In the genomic region with DNA sequence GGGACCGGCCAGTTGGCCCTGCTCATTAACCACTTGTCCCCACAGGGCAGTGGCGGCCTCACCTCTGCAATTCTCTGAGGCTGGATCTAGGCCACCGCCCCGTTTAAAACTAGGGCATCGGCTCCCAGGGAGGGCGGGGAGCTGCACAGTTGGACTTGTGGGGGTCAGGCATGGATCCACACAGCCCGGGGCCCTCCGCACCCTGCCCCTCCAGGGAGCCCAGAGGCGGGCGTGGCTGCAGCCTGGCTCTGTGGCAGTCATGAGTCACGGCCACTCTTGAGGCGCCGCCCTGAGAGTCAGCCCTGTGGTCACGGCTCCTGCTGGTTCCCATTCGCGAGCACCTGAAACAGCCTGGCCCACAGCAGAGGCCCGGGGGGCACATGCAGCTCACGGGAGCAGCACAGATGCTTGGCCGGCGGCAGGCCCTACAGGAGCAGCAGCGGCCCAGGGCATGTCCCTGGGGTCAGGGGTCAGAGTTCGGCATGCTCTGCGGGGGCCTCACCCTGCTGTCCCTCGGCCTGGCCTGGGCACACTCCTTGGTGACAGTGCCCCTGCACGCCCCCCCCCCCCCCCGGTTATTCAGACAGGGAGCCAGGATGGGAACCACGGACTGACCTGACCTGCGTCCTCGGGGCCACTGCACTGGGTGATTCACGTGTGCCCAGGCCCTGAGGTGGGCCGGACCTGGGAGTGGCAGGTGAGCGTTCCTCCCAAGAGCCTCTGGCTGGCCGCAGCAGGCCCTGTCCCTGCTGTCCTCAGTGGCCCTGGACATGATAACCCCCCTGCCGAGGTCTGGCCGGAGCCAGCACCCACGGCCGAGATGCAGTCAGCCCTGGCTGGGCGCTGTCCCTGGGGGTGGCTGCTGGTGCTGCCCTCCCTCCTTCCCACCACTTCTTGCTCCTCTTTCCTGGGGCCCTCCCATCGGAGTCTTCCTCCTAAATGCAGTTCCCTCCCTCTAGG, we compare ENCODE assay signal across 10 cellular contexts. TPM values are rescaled to one million over a fixed set of nuclear protein-coding genes. Genes with fewer than 3 reads are reported as not detected.
A peak's percentile ranks its signal among the peaks of the same experiment; 100 is the strongest.
DNase-seq lines count a peak whose midpoint lies in the region; ATAC-seq, FAIRE-seq and TF ChIP-seq lines count a peak whose summit lies in the region.
"Had no signal": no experiment of that assay in that cellular context is flagged by ENCODE, and none has a peak within 500 bp of the region (broad histone marks: within the 10 kb centered on the region; RNA-seq: fewer than 3 reads in every experiment).

No MANE protein-coding gene starts in this region.

- no peak for FAIRE-seq in K562 (lab: Jason Lieb, UNC)

- peaks cover 96% of the 10 kb centered on the region for H3K79me2 ChIP-seq in K562 (ENCODE audit: control insufficient read depth, insufficient read depth, low read length)

- POLR2A ChIA-PET in K562 (lab: Yijun Ruan, JAX): interaction anchor here (1.1 kb wide), 1 partner anchor 18 kb away, joined by 4 read pairs; no protein-coding TSS in a partner anchor

- no peak for TF ChIP-seq RAD21 in K562 (CRISPR knock-in tag; conservative IDR thresholded peaks at IDR 0.05 in 1 of 2, IDR thresholded peaks at IDR 0.05 in 1 of 2)

- H3K27me3 ChIP-seq in HUES6 (ENCODE audit: control insufficient read depth, insufficient read depth, low read length) (no peaks in the 10 kb centered on the region), K562 (ENCODE audit: control insufficient read depth in 2 of 2, insufficient read depth in 2 of 2, low read length in 2 of 2) (no peaks in the 10 kb centered on the region), lower lobe of right lung (ENCODE audit: low read depth) (no peaks in the 10 kb centered on the region)

- intact Hi-C loops in CD14-positive monocyte (cut with micrococcal nuclease): no loop called here
- intact Hi-C loops in K562 (cut with micrococcal nuclease): no loop called here
- intact Hi-C loops in lower lobe of right lung (cut with DNase I): no loop called here

- ATAC-seq in K562: peak; percentile 72
- ATAC-seq in lower lobe of right lung: peak; percentile 43 to 74
- ATAC-seq: T-cell had no signal

- no peak for TF ChIP-seq EP300 in K562 (IDR thresholded peaks at IDR 0.05; ENCODE audit: low read length)

- 0 out of 2 replicates have a peak overlapping the region, but pooled peaks have one; percentile 30 for H3K27ac ChIP-seq in HUES6 (ENCODE audit: low read depth, low read length)
- H3K27ac ChIP-seq in K562 (ENCODE audit: extremely low read depth, low read depth, low read length): no peak overlapping the region; the same call in 2 of the 3 replicates
- no peak overlapping the region for H3K27ac ChIP-seq in lower lobe of right lung

- H2AFZ ChIP-seq in K562 (ENCODE audit: low read depth, low read length): no peak overlapping the region

- no peak overlapping the region for H3K4me3 Mint-ChIP-seq in CD14-positive monocyte
- H3K4me3 Mint-ChIP-seq: activated naive CD4-positive, alpha-beta T cell treated with anti-CD3 and anti-CD28 coated beads, Interleukin-2, amount 10 ng/mL, durations not matched to agents 7 days and 5 days; T-cell had no signal

- peaks cover 7% of the 10 kb centered on the region for H3K9me1 ChIP-seq in K562 (ENCODE audit: control insufficient read depth, insufficient read depth, low read length)

- TF ChIP-seq CTCF in CD14-positive monocyte (IDR thresholded peaks at IDR 0.05): no peak
- no peak for TF ChIP-seq CTCF in K562 (IDR thresholded peaks at IDR 0.05 in 2 of 3, conservative IDR thresholded peaks at IDR 0.05 in 1 of 3; ENCODE audit: insufficient read depth in 2 of 3, low read depth in 1 of 3, low read length in 3 of 3)
- TF ChIP-seq CTCF in lower lobe of right lung (IDR thresholded peaks at IDR 0.05): no peak
- TF ChIP-seq CTCF in GM13976 (IDR thresholded peaks at IDR 0.05; ENCODE audit: borderline replicate concordance, control extremely low read depth, extremely low read depth, insufficient read depth, missing control alignments): no peak

- TF ChIP-seq POLR2A in K562 (conservative IDR thresholded peaks at IDR 0.05): no peak

- H3K9me3 Mint-ChIP-seq in CD14-positive monocyte: no peaks in the 10 kb centered on the region
- H3K9me3 Mint-ChIP-seq: activated naive CD4-positive, alpha-beta T cell treated with anti-CD3 and anti-CD28 coated beads, Interleukin-2, amount 10 ng/mL, durations not matched to agents 7 days and 5 days; T-cell had no signal

- H3K36me3 Mint-ChIP-seq in CD14-positive monocyte: peaks cover 19 to 31% of the 10 kb centered on the region in 2 donors
- H3K36me3 Mint-ChIP-seq: activated naive CD4-positive, alpha-beta T cell treated with anti-CD3 and anti-CD28 coated beads, Interleukin-2, amount 10 ng/mL, durations not matched to agents 7 days and 5 days; T-cell had no signal

- peak overlapping the region in 5 of 7 donors; percentile 25 to 79 (median 65) for H3K27ac Mint-ChIP-seq in CD14-positive monocyte
- H3K27ac Mint-ChIP-seq: activated naive CD4-positive, alpha-beta T cell treated with anti-CD3 and anti-CD28 coated beads, Interleukin-2, amount 10 ng/mL, durations not matched to agents 7 days and 5 days; T-cell had no signal

- in situ Hi-C loops in K562 (cut with MboI): no loop called here
- in situ Hi-C loops in GM13976 (cut with MboI; ENCODE audit: low sequenced_read_pairs, unreplicated experiment): no loop called here

- DNase-seq in CD14-positive monocyte (ENCODE audit: low spot score) (no peak), K562 (ENCODE audit: extremely low read depth in 1 of 4, low spot score in 3 of 4) (peak; percentile 50 to 67 (median 60)), lower lobe of right lung (no peak), superior temporal gyrus (ENCODE audit: extremely low spot score) (no peak), GM13976 (ENCODE audit: low spot score) (no peak), NCI-H748 (lab: John Stamatoyannopoulos, UW; ENCODE audit: unreplicated experiment) (no peak), D341Med (ENCODE audit: low spot score) (no peak)
- DNase-seq: activated naive CD4-positive, alpha-beta T cell treated with anti-CD3 and anti-CD28 coated beads, Interleukin-2, amount 10 ng/mL, durations not matched to agents 7 days and 5 days; T-cell had no signal

- WGBS in K562 (ENCODE audit: insufficient coverage, low coverage, missing lambda C conversion rate): 79% methylated on average over 35 of the region's 39 CpGs

- peaks cover 6% of the 10 kb centered on the region; the same call in 1 of the 2 replicates for H4K20me1 ChIP-seq in K562 (replicated peaks; ENCODE audit: control insufficient read depth, insufficient read depth, low read length)

- H3K36me3 ChIP-seq in HUES6 (ENCODE audit: control insufficient read depth, insufficient read depth, low read length) (peaks cover 14% of the 10 kb centered on the region), K562 (ENCODE audit: control insufficient read depth, insufficient read depth, low read length) (peaks cover 67% of the 10 kb centered on the region; the same call in 1 of the 3 replicates), lower lobe of right lung (peaks cover 21% of the 10 kb centered on the region)

- H3K27me3 Mint-ChIP-seq in CD14-positive monocyte (ENCODE audit: low read depth in 3 of 3): no peaks in the 10 kb centered on the region
- H3K27me3 Mint-ChIP-seq: activated naive CD4-positive, alpha-beta T cell treated with anti-CD3 and anti-CD28 coated beads, Interleukin-2, amount 10 ng/mL, durations not matched to agents 7 days and 5 days; T-cell had no signal

- no peak overlapping the region for H3K4me3 ChIP-seq in HUES6 (ENCODE audit: low read depth, low read length)
- H3K4me3 ChIP-seq in K562: no peak overlapping the region
- no peak overlapping the region for H3K4me3 ChIP-seq in lower lobe of right lung

- no peak overlapping the region for H3K4me2 ChIP-seq in K562 (ENCODE audit: insufficient read depth, low read length)

- H3K9me3 ChIP-seq in HUES6 (ENCODE audit: control insufficient read depth, insufficient read depth, low read depth, low read length): no peaks in the 10 kb centered on the region
- no peaks in the 10 kb centered on the region for H3K9me3 ChIP-seq in K562 (replicated peaks; ENCODE audit: control insufficient read depth, insufficient read depth, low read depth, low read length)
- no peaks in the 10 kb centered on the region for H3K9me3 ChIP-seq in lower lobe of right lung

- H3K9ac ChIP-seq in HUES6 (ENCODE audit: low read length) (no peak overlapping the region), K562 (ENCODE audit: insufficient read depth in 1 of 2, low read depth in 2 of 2, low read length in 2 of 2) (peak overlapping the region in 1 of 2 experiments; percentile 88; a peak in 3 of 4 replicates)

- BruUV-seq in K562 (replicated peaks; lab: Mats Ljungman, UMichigan): no TSS peak

- H3K4me1 ChIP-seq in HUES6 (ENCODE audit: control insufficient read depth, insufficient read depth, low read length) (peaks cover 5% of the 10 kb centered on the region; the same call in 1 of the 2 replicates), K562 (replicated peaks in 1 of 2; ENCODE audit: control insufficient read depth in 2 of 2, insufficient read depth in 2 of 2, low read length in 2 of 2) (peaks cover 2 to 80% of the 10 kb centered on the region in 2 experiments; a peak in 3 of 5 replicates), lower lobe of right lung (peaks cover 7% of the 10 kb centered on the region)

- CTCF ChIA-PET in K562 (lab: Yijun Ruan, JAX; ENCODE audit: low intra/inter-chr PET ratio): no interaction called here

- H3K4me1 Mint-ChIP-seq in CD14-positive monocyte: peaks cover 4% of the 10 kb centered on the region
- H3K4me1 Mint-ChIP-seq: activated naive CD4-positive, alpha-beta T cell treated with anti-CD3 and anti-CD28 coated beads, Interleukin-2, amount 10 ng/mL, durations not matched to agents 7 days and 5 days had no signal

RNA-seq across cellular contexts. Expression of a gene that starts 8.2 kb away (rescaled TPM):
- polyA plus RNA-seq in CD14-positive monocyte (1 to 10 TPM; 3.4 to 3.9 TPM), K562 (2011; rRNA removed) (14.2 and 20.5 TPM in 2 replicates), K562 (2014; fragmentation: Illumina TruSeq; extraction: Trizol) (4.9 and 23.2 TPM in 2 replicates), K562 (2014; fragmentation: Nextera tagmentation; extraction: Ambion mirVana) (under 1 TPM; 0.62 to 0.77 TPM), K562 (2014; rRNA removed) (50.2 and 52.3 TPM in 2 replicates)
- 95.0 and 335 TPM in 2 replicates for total RNA-seq in K562 (2011; cell fraction: chromatin; rRNA removed; ENCODE audit: low replicate concordance)
- total RNA-seq in K562 (2011; cell fraction: nucleolus; rRNA removed): 221 and 227 TPM in 2 replicates
- total RNA-seq in K562 (2011; cell fraction: nucleoplasm; rRNA removed): 99.2 and 108 TPM in 2 replicates
- total RNA-seq in K562 (2014; rRNA removed) (63.2 and 81.8 TPM in 2 replicates), K562 (2014; rRNA removed; fragmentation: Illumina TruSeq; extraction: Trizol) (4.2 and 4.3 TPM in 2 replicates), K562 (2015; rRNA removed; fragmentation: Illumina TruSeq; extraction: Trizol) (26.1 and 28.1 TPM in 2 replicates), K562 (2021) (105 and 111 TPM in 2 replicates), lower lobe of right lung (44.3 TPM)
- 20.0 and 89.6 TPM in 2 replicates for polyA plus RNA-seq in K562 (2011; cell fraction: cytosol; rRNA removed)
- 120 and 194 TPM in 2 replicates for polyA plus RNA-seq in K562 (2011; cell fraction: nucleus; rRNA removed)
- 43.4 and 45.5 TPM in 2 replicates for polyA plus RNA-seq in K562 (2012)
- polyA minus RNA-seq in K562 (2011; rRNA and poly(A)+ RNA removed): 5.4 and 12.8 TPM in 2 replicates
- 69.7 and 71.5 TPM in 2 replicates for polyA minus RNA-seq in K562 (2011; cell fraction: cytosol; rRNA and poly(A)+ RNA removed)
- 29.7 and 35.1 TPM in 2 replicates for polyA minus RNA-seq in K562 (2011; cell fraction: nucleus; rRNA and poly(A)+ RNA removed)

RNA-seq across cellular contexts. Expression of a gene that starts 24.5 kb away (rescaled TPM):
- polyA plus RNA-seq in CD14-positive monocyte (not detected), K562 (2011; rRNA removed) (0.09 and 0.17 TPM in 2 replicates), K562 (2014; fragmentation: Illumina TruSeq; extraction: Trizol) (0.07 TPM in 1 of 2 replicates, not detected in the other), K562 (2014; fragmentation: Nextera tagmentation; extraction: Ambion mirVana) (not detected), K562 (2014; rRNA removed) (0.15 and 0.24 TPM in 2 replicates)
- 0.18 and 0.79 TPM in 2 replicates for total RNA-seq in K562 (2011; cell fraction: chromatin; rRNA removed; ENCODE audit: low replicate concordance)
- 0.66 and 1.3 TPM in 2 replicates for total RNA-seq in K562 (2011; cell fraction: nucleolus; rRNA removed)
- 0.29 and 0.53 TPM in 2 replicates for total RNA-seq in K562 (2011; cell fraction: nucleoplasm; rRNA removed)
- total RNA-seq in K562 (2014; rRNA removed) (0.41 and 0.45 TPM in 2 replicates), K562 (2014; rRNA removed; fragmentation: Illumina TruSeq; extraction: Trizol) (not detected in 2 replicates), K562 (2015; rRNA removed; fragmentation: Illumina TruSeq; extraction: Trizol) (0.08 TPM in 1 of 2 replicates, not detected in the other), K562 (2021) (0.18 and 0.42 TPM in 2 replicates), lower lobe of right lung (not detected)
- polyA plus RNA-seq in K562 (2011; cell fraction: cytosol; rRNA removed): 0.07 and 1.2 TPM in 2 replicates
- 0.20 and 2.2 TPM in 2 replicates for polyA plus RNA-seq in K562 (2011; cell fraction: nucleus; rRNA removed)
- polyA plus RNA-seq in K562 (2012): 0.09 and 0.14 TPM in 2 replicates
- not detected in 2 replicates for polyA minus RNA-seq in K562 (2011; rRNA and poly(A)+ RNA removed)
- not detected in 2 replicates for polyA minus RNA-seq in K562 (2011; cell fraction: cytosol; rRNA and poly(A)+ RNA removed)
- 0.27 TPM in 1 of 2 replicates, not detected in the other for polyA minus RNA-seq in K562 (2011; cell fraction: nucleus; rRNA and poly(A)+ RNA removed)
- total RNA-seq: T-cell had no signal

RNA-seq across cellular contexts. Expression of a gene that starts 31.1 kb away (rescaled TPM):
- polyA plus RNA-seq in CD14-positive monocyte: under 1 TPM; 0.29 to 0.57 TPM
- total RNA-seq in K562 (2011; cell fraction: chromatin; rRNA removed; ENCODE audit: low replicate concordance): 3.1 and 8.5 TPM in 2 replicates
- 8.4 and 8.8 TPM in 2 replicates for total RNA-seq in K562 (2011; cell fraction: nucleolus; rRNA removed)
- total RNA-seq in K562 (2011; cell fraction: nucleoplasm; rRNA removed): 5.0 TPM in 2 replicates
- total RNA-seq in K562 (2014; rRNA removed): 2.6 and 3.1 TPM in 2 replicates
- total RNA-seq in K562 (2014; rRNA removed; fragmentation: Illumina TruSeq; extraction: Trizol): 0.47 and 0.48 TPM in 2 replicates
- total RNA-seq in K562 (2015; rRNA removed; fragmentation: Illumina TruSeq; extraction: Trizol): 1.2 and 1.3 TPM in 2 replicates
- total RNA-seq in K562 (2021): 2.0 and 3.0 TPM in 2 replicates
- 1.3 and 1.7 TPM in 2 replicates for polyA plus RNA-seq in K562 (2011; rRNA removed)
- 2.0 and 4.5 TPM in 2 replicates for polyA plus RNA-seq in K562 (2011; cell fraction: cytosol; rRNA removed)
- polyA plus RNA-seq in K562 (2011; cell fraction: nucleus; rRNA removed): 6.2 and 8.3 TPM in 2 replicates
- 1.7 and 7.2 TPM in 2 replicates for polyA plus RNA-seq in K562 (2012)
- 0.24 and 1.1 TPM in 2 replicates for polyA plus RNA-seq in K562 (2014; fragmentation: Illumina TruSeq; extraction: Trizol)
- not detected for polyA plus RNA-seq in K562 (2014; fragmentation: Nextera tagmentation; extraction: Ambion mirVana)
- 3.2 and 3.7 TPM in 2 replicates for polyA plus RNA-seq in K562 (2014; rRNA removed)
- 0.39 and 0.51 TPM in 2 replicates for polyA minus RNA-seq in K562 (2011; rRNA and poly(A)+ RNA removed)
- polyA minus RNA-seq in K562 (2011; cell fraction: cytosol; rRNA and poly(A)+ RNA removed): 1.3 TPM in 1 of 2 replicates, not detected in the other
- polyA minus RNA-seq in K562 (2011; cell fraction: nucleus; rRNA and poly(A)+ RNA removed): 6.5 and 8.1 TPM in 2 replicates
- 2.7 TPM for total RNA-seq in lower lobe of right lung

RNA-seq across cellular contexts. Expression of a gene that starts 34.0 kb away (rescaled TPM):
- 10 to 100 TPM; 11.4 to 12.1 TPM for polyA plus RNA-seq in CD14-positive monocyte
- 51.8 and 208 TPM in 2 replicates for total RNA-seq in K562 (2011; cell fraction: chromatin; rRNA removed; ENCODE audit: low replicate concordance)
- 193 and 220 TPM in 2 replicates for total RNA-seq in K562 (2011; cell fraction: nucleolus; rRNA removed)
- total RNA-seq in K562 (2011; cell fraction: nucleoplasm; rRNA removed): 84.0 and 92.9 TPM in 2 replicates
- 30.7 and 36.1 TPM in 2 replicates for total RNA-seq in K562 (2014; rRNA removed)
- 2.3 and 3.4 TPM in 2 replicates for total RNA-seq in K562 (2014; rRNA removed; fragmentation: Illumina TruSeq; extraction: Trizol)
- 14.1 and 14.3 TPM in 2 replicates for total RNA-seq in K562 (2015; rRNA removed; fragmentation: Illumina TruSeq; extraction: Trizol)
- 43.7 and 49.6 TPM in 2 replicates for total RNA-seq in K562 (2021)
- polyA plus RNA-seq in K562 (2011; rRNA removed): 11.2 and 19.4 TPM in 2 replicates
- polyA plus RNA-seq in K562 (2011; cell fraction: cytosol; rRNA removed): 15.7 and 51.3 TPM in 2 replicates
- polyA plus RNA-seq in K562 (2011; cell fraction: nucleus; rRNA removed): 84.7 and 175 TPM in 2 replicates
- polyA plus RNA-seq in K562 (2012): 22.2 and 33.3 TPM in 2 replicates
- 11.7 and 21.9 TPM in 2 replicates for polyA plus RNA-seq in K562 (2014; fragmentation: Illumina TruSeq; extraction: Trizol)
- polyA plus RNA-seq in K562 (2014; fragmentation: Nextera tagmentation; extraction: Ambion mirVana): 1 to 10 TPM in 1 of 2 experiments, under 1 TPM in 1; 0.20 to 2.5 TPM
- polyA plus RNA-seq in K562 (2014; rRNA removed): 42.1 and 42.3 TPM in 2 replicates
- 9.6 and 17.9 TPM in 2 replicates for polyA minus RNA-seq in K562 (2011; rRNA and poly(A)+ RNA removed)
- 11.2 and 15.5 TPM in 2 replicates for polyA minus RNA-seq in K562 (2011; cell fraction: cytosol; rRNA and poly(A)+ RNA removed)
- polyA minus RNA-seq in K562 (2011; cell fraction: nucleus; rRNA and poly(A)+ RNA removed): 33.2 and 44.4 TPM in 2 replicates
- 68.9 TPM for total RNA-seq in lower lobe of right lung

RNA-seq across cellular contexts. Expression of a gene that starts 54.1 kb away (rescaled TPM):
- polyA plus RNA-seq in CD14-positive monocyte: 10 to 100 TPM; 10.0 to 10.9 TPM
- 10.6 and 36.6 TPM in 2 replicates for total RNA-seq in K562 (2011; cell fraction: chromatin; rRNA removed; ENCODE audit: low replicate concordance)
- 24.2 and 24.8 TPM in 2 replicates for total RNA-seq in K562 (2011; cell fraction: nucleolus; rRNA removed)
- 15.5 and 15.6 TPM in 2 replicates for total RNA-seq in K562 (2011; cell fraction: nucleoplasm; rRNA removed)
- 22.3 and 26.0 TPM in 2 replicates for total RNA-seq in K562 (2014; rRNA removed)
- 1.9 and 2.5 TPM in 2 replicates for total RNA-seq in K562 (2014; rRNA removed; fragmentation: Illumina TruSeq; extraction: Trizol)
- 10.1 and 11.4 TPM in 2 replicates for total RNA-seq in K562 (2015; rRNA removed; fragmentation: Illumina TruSeq; extraction: Trizol)
- total RNA-seq in K562 (2021): 23.4 and 25.3 TPM in 2 replicates
- 8.7 and 10.9 TPM in 2 replicates for polyA plus RNA-seq in K562 (2011; rRNA removed)
- 15.6 and 35.2 TPM in 2 replicates for polyA plus RNA-seq in K562 (2011; cell fraction: cytosol; rRNA removed)
- 22.1 and 35.1 TPM in 2 replicates for polyA plus RNA-seq in K562 (2011; cell fraction: nucleus; rRNA removed)
- polyA plus RNA-seq in K562 (2012): 15.7 and 28.1 TPM in 2 replicates
- 5.6 and 13.3 TPM in 2 replicates for polyA plus RNA-seq in K562 (2014; fragmentation: Illumina TruSeq; extraction: Trizol)
- polyA plus RNA-seq in K562 (2014; fragmentation: Nextera tagmentation; extraction: Ambion mirVana): under 1 TPM; 0.17 to 0.50 TPM
- 20.9 and 22.3 TPM in 2 replicates for polyA plus RNA-seq in K562 (2014; rRNA removed)
- polyA minus RNA-seq in K562 (2011; rRNA and poly(A)+ RNA removed): 2.9 and 5.0 TPM in 2 replicates
- 10.3 and 15.5 TPM in 2 replicates for polyA minus RNA-seq in K562 (2011; cell fraction: cytosol; rRNA and poly(A)+ RNA removed)
- 4.8 and 5.1 TPM in 2 replicates for polyA minus RNA-seq in K562 (2011; cell fraction: nucleus; rRNA and poly(A)+ RNA removed)
- 40.1 TPM for total RNA-seq in lower lobe of right lung

Comparison
In these comparisons a context has a peak if more than half of its experiments do, and no peak if none do; other contexts are left out.
1. DNase-seq: peak in K562 (4 of 4); none in CD14-positive monocyte (single experiment), lower lobe of right lung (single experiment), superior temporal gyrus (single experiment), GM13976 (single experiment), NCI-H748 (single experiment) and D341Med (single experiment).